Comparison of ENCODE assay signal across 8 cellular contexts in the genomic region with DNA sequence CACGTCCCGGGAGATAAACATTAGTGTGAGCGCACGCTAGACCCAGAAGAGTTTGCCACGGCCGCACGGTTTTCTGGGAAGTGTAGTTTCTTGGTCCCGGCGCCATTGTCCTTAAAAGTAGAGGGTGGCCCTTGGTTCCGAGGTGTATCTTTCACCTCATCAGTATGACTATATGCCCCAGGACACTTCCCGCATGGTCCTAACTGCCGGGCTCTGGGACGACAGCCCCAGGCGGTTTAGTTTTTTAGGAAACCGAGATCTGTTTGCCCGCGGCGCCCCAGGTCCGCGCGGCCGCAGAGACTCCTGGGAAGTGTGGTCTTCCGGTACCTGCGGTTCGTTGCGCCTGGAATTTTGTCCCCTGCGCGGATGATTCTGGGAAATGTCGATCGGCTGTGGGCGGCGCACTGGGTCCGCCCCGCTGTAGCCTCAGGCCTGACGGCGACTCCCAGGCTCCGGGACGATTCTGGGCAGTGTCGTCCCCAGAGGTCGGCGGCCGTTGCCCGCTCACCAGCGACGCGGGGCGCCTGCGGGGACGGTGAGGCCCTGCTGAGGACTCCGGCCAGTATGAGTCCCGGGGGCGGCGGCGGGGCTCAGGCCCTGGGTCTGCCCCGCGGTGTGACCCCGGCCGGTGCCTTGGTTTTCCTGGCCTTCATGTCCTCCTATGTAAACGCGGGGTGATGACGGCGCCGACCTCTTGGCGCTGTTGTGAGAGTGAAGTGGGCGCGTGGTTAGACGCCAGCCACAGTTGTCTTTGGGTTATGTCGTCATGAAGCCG. TPM values are rescaled to one million over a fixed set of nuclear protein-coding genes. Genes with fewer than 3 reads are reported as not detected.
A peak's percentile ranks its signal among the peaks of the same experiment; 100 is the strongest.
DNase-seq lines count a peak whose midpoint lies in the region; ATAC-seq, FAIRE-seq and TF ChIP-seq lines count a peak whose summit lies in the region.

TSS of gene ZNF181 (plus strand) at position 418 of the 775 bp plus-strand sequence. CDS start 795 bp downstream, outside the sequence.

- H3K4me1 ChIP-seq in psoas muscle (peaks cover 19% of the 10 kb centered on the region), urinary bladder (ENCODE audit: insufficient read depth) (peaks cover 3% of the 10 kb centered on the region)

- H3K4me3 Mint-ChIP-seq in T-cell = peak within 1 kb of the TSS; percentile 94 to 96 (median 94)

- ATAC-seq in HG02840 (IDR thresholded peaks at IDR 0.05; ENCODE audit: low FRiP score, unreplicated experiment) (peak; percentile 84), T-cell (replicated peaks in 1 of 4) (peak; percentile 87 to 91 (median 90)), left ventricle myocardium superior (peak; percentile 95), psoas muscle (peak; percentile 91 to 95 (median 94))

- CTCF ChIA-PET in T-cell (lab: Charles Lee) = no interaction called here

- peak; percentile 70; the same call in 1 of the 2 replicates for TF ChIP-seq POLR2A in GM12892 (IDR thresholded peaks at IDR 0.05; ENCODE audit: low read depth, low read length)

- POLR2A ChIA-PET in T-cell (lab: Charles Lee) = interaction anchor here (0.6 to 1.0 kb wide), 2 partner anchors 50 to 57 kb away, joined by 3 to 12 read pairs; partner anchors contain the start of genes SCGB2B2 (in 1 of the 2) and ZNF302 (in 1 of the 2)

- peak within 1 kb of the TSS; percentile 96 for H3K27ac ChIP-seq in psoas muscle
- H3K27ac ChIP-seq in urinary bladder (ENCODE audit: low read depth) = peak within 1 kb of the TSS; percentile 98

- WGBS in psoas muscle, 3 donors = 0 to 1% (median 0%) methylated on average over 64 to 69 of the region's 69 CpGs
- WGBS in urinary bladder = under 1% methylated on average over 69 of the region's 69 CpGs

- peaks cover 2 to 3% of the 10 kb centered on the region in 2 donors for H3K27me3 Mint-ChIP-seq in T-cell

- peaks cover 33% of the 10 kb centered on the region for H3K36me3 Mint-ChIP-seq in T-cell

- H3K27me3 ChIP-seq in psoas muscle (ENCODE audit: insufficient read depth in 3 of 3, low read length in 2 of 3) = no peaks in the 10 kb centered on the region

- H3K4me1 Mint-ChIP-seq in T-cell = peaks cover 25 to 36% (median 30%) of the 10 kb centered on the region in 3 donors

- H3K36me3 ChIP-seq in psoas muscle (ENCODE audit: insufficient read depth in 1 of 2, low read depth in 1 of 2) = peaks cover 6 to 36% of the 10 kb centered on the region in 2 donors
- no peaks in the 10 kb centered on the region for H3K36me3 ChIP-seq in urinary bladder (ENCODE audit: insufficient read depth)

- peaks cover 6 to 14% (median 14%) of the 10 kb centered on the region in 3 donors for H3K9me3 Mint-ChIP-seq in T-cell

- intact Hi-C loops in left ventricle myocardium superior (cut with micrococcal nuclease) (no loop called here), psoas muscle (cut with DNase I) (loop anchor here (5.0 to 10.0 kb wide), 2 partner anchors 38 to 59 kb away; partner anchors contain the start of genes SCGB2B2 (in 1 of the 2), ZNF302 (in 1 of the 2) and ZNF599 (in 1 of the 2))

- peak; percentile 87 for FAIRE-seq in GM12892 (lab: Jason Lieb, UNC)

- DNase-seq in GM12892 (ENCODE audit: insufficient read length) (peak; percentile 76), NCI-H1436 (lab: John Stamatoyannopoulos, UW) (peak; percentile 62), T-cell (peak; percentile 63 to 86 (median 78)), amniotic stem cell (lab: John Stamatoyannopoulos, UW) (peak; percentile 85), left ventricle myocardium superior (peak; percentile 92), psoas muscle (peak; percentile 91 to 94)

- H3K27ac Mint-ChIP-seq in T-cell = peak within 1 kb of the TSS; percentile 97 to 98

- TF ChIP-seq CTCF in psoas muscle (IDR thresholded peaks at IDR 0.05) = no peak

- H3K4me3 ChIP-seq in psoas muscle = peak within 1 kb of the TSS; percentile 71
- peak within 1 kb of the TSS; percentile 80 for H3K4me3 ChIP-seq in urinary bladder (ENCODE audit: low read depth, low read length)

- H3K9me3 ChIP-seq in psoas muscle = peaks cover 6% of the 10 kb centered on the region

RNA-seq across cellular contexts. Expression of gene ZNF181, which starts in this region (rescaled TPM):
- polyA plus RNA-seq in GM12892 (2012; ENCODE audit: missing spikeins) = 6.6 TPM
- total RNA-seq in T-cell (10 to 100 TPM in 3 of 5 donors, 1 to 10 TPM in 2; 4.5 to 22.9 (median 17.7) TPM), left ventricle myocardium superior (21.6 TPM), psoas muscle (10 to 100 TPM; 15.4 to 21.2 (median 17.9) TPM), urinary bladder (37.0 TPM)
- polyA plus RNA-seq in psoas muscle (10 to 100 TPM in 2 of 3 donors, 1 to 10 TPM in 1; 7.8 to 47.2 (median 22.6) TPM), urinary bladder (17.0 TPM)

Comparison
In these comparisons a context has a peak if more than half of its experiments do, and no peak if none do; other contexts are left out.
1. Peak in every context shown above with its lines: DNase-seq, ATAC-seq, H3K4me3 ChIP-seq and H3K27ac ChIP-seq.